Comparison of ENCODE assay signal across 8 cellular contexts in genomic region chr7:105759670-105760548, GRCh38.
DNase-seq lines count a peak whose midpoint lies in the region; ATAC-seq and TF ChIP-seq lines count a peak whose summit lies in the region.

No MANE protein-coding gene starts in this region.

- no peaks in the 10 kb centered on the region for H3K9me3 ChIP-seq in CD8-positive, alpha-beta memory T cell (ENCODE audit: low read length)
- no peaks in the 10 kb centered on the region for H3K9me3 ChIP-seq in OCI-LY3 (ENCODE audit: insufficient read depth, low read length)
- no peaks in the 10 kb centered on the region for H3K9me3 ChIP-seq in liver (ENCODE audit: control insufficient read depth in 4 of 4, low read length in 3 of 4)
- no peaks in the 10 kb centered on the region for H3K9me3 ChIP-seq in upper lobe of right lung

- no peaks in the 10 kb centered on the region for H3K79me2 ChIP-seq in OCI-LY3 (ENCODE audit: low read length)

- H3K9ac ChIP-seq in OCI-LY3 (ENCODE audit: low read length) (no peak overlapping the region), liver (ENCODE audit: low read depth in 1 of 2, low read length in 2 of 2) (no peak overlapping the region)

- no peaks in the 10 kb centered on the region for H3K27me3 ChIP-seq in CD8-positive, alpha-beta memory T cell (ENCODE audit: insufficient read depth, low read length, poor library complexity, severe bottlenecking)
- H3K27me3 ChIP-seq in OCI-LY3 (ENCODE audit: low read depth, low read length), result peaks cover 55% of the 10 kb centered on the region
- no peaks in the 10 kb centered on the region for H3K27me3 ChIP-seq in liver (ENCODE audit: control insufficient read depth in 4 of 4, insufficient read depth in 4 of 4, low read length in 3 of 4)
- H3K27me3 ChIP-seq in upper lobe of right lung, result no peaks in the 10 kb centered on the region

- no peak overlapping the region for H3K27ac ChIP-seq in CD8-positive, alpha-beta memory T cell (ENCODE audit: low read depth, low read length)
- H3K27ac ChIP-seq in OCI-LY3 (ENCODE audit: low read length), result no peak overlapping the region
- H3K27ac ChIP-seq in liver (ENCODE audit: low read depth in 1 of 2, low read length in 2 of 2), result no peak overlapping the region
- H3K27ac ChIP-seq in upper lobe of right lung, result no peak overlapping the region

- POLR2A ChIA-PET in CD8-positive, alpha-beta memory T cell (lab: Charles Lee), result interaction anchor here (1.1 to 1.7 kb wide), 3 partner anchors 90 to 282 kb away, joined by 4 to 9 read pairs (median 4); no protein-coding TSS in a partner anchor

- peak overlapping the region; percentile 13 for H3K4me3 ChIP-seq in CD8-positive, alpha-beta memory T cell (ENCODE audit: low read length)
- H3K4me3 ChIP-seq in OCI-LY3 (ENCODE audit: low read length), result no peak overlapping the region
- H3K4me3 ChIP-seq in liver (ENCODE audit: low read depth in 1 of 3, low read length in 3 of 3), result no peak overlapping the region
- H3K4me3 ChIP-seq in upper lobe of right lung, result no peak overlapping the region

- TF ChIP-seq CTCF in HFFc6 (IDR thresholded peaks at IDR 0.05), result peak; percentile 91
- TF ChIP-seq CTCF in OCI-LY3 (IDR thresholded peaks at IDR 0.05; ENCODE audit: low read depth, low read length), result peak; percentile 91
- TF ChIP-seq CTCF in liver (IDR thresholded peaks at IDR 0.05; ENCODE audit: low read depth, low read length, missing input control), result peak; percentile 68
- TF ChIP-seq CTCF in upper lobe of right lung (IDR thresholded peaks at IDR 0.05), result peak; percentile 57

- H3K36me3 Mint-ChIP-seq in CD8-positive, alpha-beta memory T cell, result peaks cover 0 to 1% (median 0%) of the 10 kb centered on the region in 3 donors
- no peaks in the 10 kb centered on the region for H3K36me3 Mint-ChIP-seq in HFFc6 (ENCODE audit: low read depth)

- no peak overlapping the region for H3K4me2 ChIP-seq in OCI-LY3 (ENCODE audit: low read length)

- DNase-seq in CD8-positive, alpha-beta memory T cell, result peak in 2 of 5 donors; percentile 5 to 12
- DNase-seq in HFFc6 (peak; percentile 69), cerebellar cortex (ENCODE audit: low spot score) (peak; percentile 74), upper lobe of right lung (no peak), GDM1 (lab: John Stamatoyannopoulos, UW) (no peak)
- no peak for DNase-seq in NK-92 treated with Interleukin-12 subunit alpha and Interleukin-12 subunit beta, amount 100 ng/mL, for 24 hours (lab: John Stamatoyannopoulos, UW)

- H2AFZ ChIP-seq in OCI-LY3 (ENCODE audit: low read depth, low read length), result no peak overlapping the region

- peaks cover 0 to 1% of the 10 kb centered on the region in 2 donors for H3K27me3 Mint-ChIP-seq in CD8-positive, alpha-beta memory T cell
- H3K27me3 Mint-ChIP-seq in HFFc6 (ENCODE audit: insufficient read depth), result no peaks in the 10 kb centered on the region; the same call in 1 of the 2 replicates

- no peaks in the 10 kb centered on the region for H3K36me3 ChIP-seq in CD8-positive, alpha-beta memory T cell (ENCODE audit: insufficient read depth, low read length)
- H3K36me3 ChIP-seq in OCI-LY3 (replicated peaks; ENCODE audit: low read depth, low read length), result no peaks in the 10 kb centered on the region
- no peaks in the 10 kb centered on the region for H3K36me3 ChIP-seq in liver (ENCODE audit: control insufficient read depth in 4 of 4, insufficient read depth in 3 of 4, low read depth in 1 of 4, low read length in 3 of 4)
- H3K36me3 ChIP-seq in upper lobe of right lung, result no peaks in the 10 kb centered on the region

- WGBS in liver, result 82% methylated on average over 2 of the region's 2 CpGs

- peaks cover 29% of the 10 kb centered on the region for H3K4me1 ChIP-seq in CD8-positive, alpha-beta memory T cell (ENCODE audit: insufficient read depth, low read length)
- H3K4me1 ChIP-seq in OCI-LY3 (ENCODE audit: low read length) (peaks cover 5% of the 10 kb centered on the region), liver (ENCODE audit: control insufficient read depth in 4 of 4, insufficient read depth in 4 of 4, low read length in 3 of 4) (no peaks in the 10 kb centered on the region), upper lobe of right lung (no peaks in the 10 kb centered on the region)

- intact Hi-C loops in upper lobe of right lung (cut with DNase I), result loop anchor here (10.0 kb wide), 1 partner anchor 115 kb away; no protein-coding TSS in a partner anchor

- ATAC-seq in upper lobe of right lung, result peak; percentile 72

- H3K4me3 Mint-ChIP-seq in CD8-positive, alpha-beta memory T cell, result peak overlapping the region in 2 of 7 donors; percentile 21 to 53
- no peak overlapping the region for H3K4me3 Mint-ChIP-seq in HFFc6

- peaks cover 34 to 48% (median 43%) of the 10 kb centered on the region in 3 donors for H3K4me1 Mint-ChIP-seq in CD8-positive, alpha-beta memory T cell
- H3K4me1 Mint-ChIP-seq in HFFc6 (ENCODE audit: low read depth), result peaks cover 36% of the 10 kb centered on the region

- TF ChIP-seq RAD21 in liver (IDR thresholded peaks at IDR 0.05), result peak; percentile 90 to 92

- H4K20me1 ChIP-seq in OCI-LY3 (ENCODE audit: insufficient read depth, low read length), result no peaks in the 10 kb centered on the region

- no peaks in the 10 kb centered on the region for H3K9me3 Mint-ChIP-seq in CD8-positive, alpha-beta memory T cell
- no peaks in the 10 kb centered on the region for H3K9me3 Mint-ChIP-seq in HFFc6

- H3K27ac Mint-ChIP-seq in CD8-positive, alpha-beta memory T cell, result peak overlapping the region; percentile 24 to 93 (median 56)
- H3K27ac Mint-ChIP-seq in HFFc6, result peak overlapping the region; percentile 53

- CTCF ChIA-PET in CD8-positive, alpha-beta memory T cell (lab: Charles Lee), result interaction anchor here (0.6 to 9.2 kb wide), 39 partner anchors 9 to 287 kb away, joined by 3 to 113 read pairs (median 4); partner anchors contain the start of gene ATXN7L1

TF ChIP-seq in liver, 16 proteins besides CTCF, POLR2A, EP300 and RAD21:
- TF ChIP-seq FOXA1 (IDR thresholded peaks at IDR 0.05), result no peak
- no peak for TF ChIP-seq FOXA2 (IDR thresholded peaks at IDR 0.05)
- TF ChIP-seq, protein P1, sequence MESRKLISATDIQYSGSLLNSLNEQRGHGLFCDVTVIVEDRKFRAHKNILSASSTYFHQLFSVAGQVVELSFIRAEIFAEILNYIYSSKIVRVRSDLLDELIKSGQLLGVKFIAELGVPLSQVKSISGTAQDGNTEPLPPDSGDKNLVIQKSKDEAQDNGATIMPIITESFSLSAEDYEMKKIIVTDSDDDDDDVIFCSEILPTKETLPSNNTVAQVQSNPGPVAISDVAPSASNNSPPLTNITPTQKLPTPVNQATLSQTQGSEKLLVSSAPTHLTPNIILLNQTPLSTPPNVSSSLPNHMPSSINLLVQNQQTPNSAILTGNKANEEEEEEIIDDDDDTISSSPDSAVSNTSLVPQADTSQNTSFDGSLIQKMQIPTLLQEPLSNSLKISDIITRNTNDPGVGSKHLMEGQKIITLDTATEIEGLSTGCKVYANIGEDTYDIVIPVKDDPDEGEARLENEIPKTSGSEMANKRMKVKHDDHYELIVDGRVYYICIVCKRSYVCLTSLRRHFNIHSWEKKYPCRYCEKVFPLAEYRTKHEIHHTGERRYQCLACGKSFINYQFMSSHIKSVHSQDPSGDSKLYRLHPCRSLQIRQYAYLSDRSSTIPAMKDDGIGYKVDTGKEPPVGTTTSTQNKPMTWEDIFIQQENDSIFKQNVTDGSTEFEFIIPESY (IDR thresholded peaks at IDR 0.05), result no peak
- TF ChIP-seq TAF1 (conservative IDR thresholded peaks at IDR 0.05), result no peak
- no peak for TF ChIP-seq YY1 (IDR thresholded peaks at IDR 0.05)
- TF ChIP-seq, protein P2, sequence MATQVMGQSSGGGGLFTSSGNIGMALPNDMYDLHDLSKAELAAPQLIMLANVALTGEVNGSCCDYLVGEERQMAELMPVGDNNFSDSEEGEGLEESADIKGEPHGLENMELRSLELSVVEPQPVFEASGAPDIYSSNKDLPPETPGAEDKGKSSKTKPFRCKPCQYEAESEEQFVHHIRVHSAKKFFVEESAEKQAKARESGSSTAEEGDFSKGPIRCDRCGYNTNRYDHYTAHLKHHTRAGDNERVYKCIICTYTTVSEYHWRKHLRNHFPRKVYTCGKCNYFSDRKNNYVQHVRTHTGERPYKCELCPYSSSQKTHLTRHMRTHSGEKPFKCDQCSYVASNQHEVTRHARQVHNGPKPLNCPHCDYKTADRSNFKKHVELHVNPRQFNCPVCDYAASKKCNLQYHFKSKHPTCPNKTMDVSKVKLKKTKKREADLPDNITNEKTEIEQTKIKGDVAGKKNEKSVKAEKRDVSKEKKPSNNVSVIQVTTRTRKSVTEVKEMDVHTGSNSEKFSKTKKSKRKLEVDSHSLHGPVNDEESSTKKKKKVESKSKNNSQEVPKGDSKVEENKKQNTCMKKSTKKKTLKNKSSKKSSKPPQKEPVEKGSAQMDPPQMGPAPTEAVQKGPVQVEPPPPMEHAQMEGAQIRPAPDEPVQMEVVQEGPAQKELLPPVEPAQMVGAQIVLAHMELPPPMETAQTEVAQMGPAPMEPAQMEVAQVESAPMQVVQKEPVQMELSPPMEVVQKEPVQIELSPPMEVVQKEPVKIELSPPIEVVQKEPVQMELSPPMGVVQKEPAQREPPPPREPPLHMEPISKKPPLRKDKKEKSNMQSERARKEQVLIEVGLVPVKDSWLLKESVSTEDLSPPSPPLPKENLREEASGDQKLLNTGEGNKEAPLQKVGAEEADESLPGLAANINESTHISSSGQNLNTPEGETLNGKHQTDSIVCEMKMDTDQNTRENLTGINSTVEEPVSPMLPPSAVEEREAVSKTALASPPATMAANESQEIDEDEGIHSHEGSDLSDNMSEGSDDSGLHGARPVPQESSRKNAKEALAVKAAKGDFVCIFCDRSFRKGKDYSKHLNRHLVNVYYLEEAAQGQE (IDR thresholded peaks at IDR 0.05), result no peak
- TF ChIP-seq MAX (IDR thresholded peaks at IDR 0.05), result no peak
- TF ChIP-seq SP1 (IDR thresholded peaks at IDR 0.05), result no peak
- TF ChIP-seq HNF4G (IDR thresholded peaks at IDR 0.05), result no peak
- TF ChIP-seq RXRA (IDR thresholded peaks at IDR 0.05), result no peak
- no peak for TF ChIP-seq EGR1 (IDR thresholded peaks at IDR 0.05; ENCODE audit: low read depth in 2 of 2)
- TF ChIP-seq JUND (IDR thresholded peaks at IDR 0.05), result no peak
TF ChIP-seq in liver: peak in this region for 0.

Comparison
In these comparisons a context has a peak if more than half of its experiments do, and no peak if none do; other contexts are left out.
1. DNase-seq: peak in HFFc6 (single experiment) and cerebellar cortex (single experiment); none in upper lobe of right lung (single experiment), GDM1 (single experiment) and NK-92 treated with Interleukin-12 subunit alpha and Interleukin-12 subunit beta, amount 100 ng/mL, for 24 hours (single experiment).
2. Peak in every context shown above with its lines, with median percentiles within 50 percentile points of each other: CTCF ChIP-seq.